11 cellular contexts compared by ENCODE assay signal in genomic region chr7:68321776-68322496, GRCh38.
DNase-seq lines count a peak whose midpoint lies in the region; FAIRE-seq and TF ChIP-seq lines count a peak whose summit lies in the region.
"Had no signal": no experiment of that assay in that cellular context is flagged by ENCODE, and none has a peak within 500 bp of the region (broad histone marks: within the 10 kb centered on the region; RNA-seq: fewer than 3 reads in every experiment).

No MANE protein-coding gene starts in this region.

- H2AFZ ChIP-seq in KMS-11 (ENCODE audit: low read depth), result peak overlapping the region; percentile 58; the same call in 1 of the 2 replicates

- H3K27me3 ChIP-seq in KMS-11 (ENCODE audit: insufficient read depth, low read depth) (no peaks in the 10 kb centered on the region), left ventricle myocardium inferior (ENCODE audit: low read depth) (no peaks in the 10 kb centered on the region), stomach smooth muscle (ENCODE audit: control insufficient read depth in 1 of 2, insufficient read depth in 2 of 2, low read length in 2 of 2) (no peaks in the 10 kb centered on the region), H7 (ENCODE audit: control insufficient read depth, insufficient read depth, low read length) (no peaks in the 10 kb centered on the region), uterus (no peaks in the 10 kb centered on the region)

- H3K4me2 ChIP-seq in KMS-11, result peak overlapping the region; percentile 59

- TF ChIP-seq POLR2A in H54 (IDR thresholded peaks at IDR 0.05; ENCODE audit: low read depth, low read length) (no peak), uterus (IDR thresholded peaks at IDR 0.05) (no peak)

- no peaks in the 10 kb centered on the region for H4K20me1 ChIP-seq in KMS-11 (ENCODE audit: insufficient read depth)

- H3K4me1 ChIP-seq in KMS-11 (ENCODE audit: low read depth, poor library complexity, severe bottlenecking) (peaks cover 42% of the 10 kb centered on the region), left ventricle myocardium inferior (peaks cover 40% of the 10 kb centered on the region), stomach smooth muscle (ENCODE audit: control insufficient read depth, insufficient read depth, low read length) (peaks cover 29% of the 10 kb centered on the region), uterus (no peaks in the 10 kb centered on the region)

- FAIRE-seq in H54 (lab: Jason Lieb, UNC), result no peak

- no peaks in the 10 kb centered on the region for H3K79me2 ChIP-seq in KMS-11 (ENCODE audit: insufficient read depth, low read depth)

- no peak overlapping the region for H3K4me3 ChIP-seq in KMS-11 (IDR thresholded peaks at IDR 0.05; ENCODE audit: insufficient read depth, low read depth, low read length)
- no peak overlapping the region for H3K4me3 ChIP-seq in left ventricle myocardium inferior
- H3K4me3 ChIP-seq in stomach smooth muscle (ENCODE audit: low read length in 2 of 2), result peak overlapping the region; percentile 8 to 15
- no peak overlapping the region for H3K4me3 ChIP-seq in H7 (ENCODE audit: insufficient read depth, low read depth, low read length)
- H3K4me3 ChIP-seq in uterus, result no peak overlapping the region

- intact Hi-C loops in left ventricle myocardium inferior (cut with micrococcal nuclease) (no loop called here), uterus (cut with DNase I; ENCODE audit: low total_unique reads) (no loop called here)

- no peaks in the 10 kb centered on the region for H3K36me3 ChIP-seq in KMS-11 (ENCODE audit: insufficient read depth)
- no peaks in the 10 kb centered on the region for H3K36me3 ChIP-seq in left ventricle myocardium inferior
- no peaks in the 10 kb centered on the region for H3K36me3 ChIP-seq in stomach smooth muscle (ENCODE audit: control insufficient read depth in 2 of 2, insufficient read depth in 2 of 2, low read length in 2 of 2)
- no peaks in the 10 kb centered on the region for H3K36me3 ChIP-seq in H7 (replicated peaks; ENCODE audit: control insufficient read depth, insufficient read depth, low read length)
- H3K36me3 ChIP-seq in uterus, result no peaks in the 10 kb centered on the region

- DNase-seq in left ventricle myocardium inferior (no peak), H54 (ENCODE audit: insufficient read length, low spot score) (no peak), H7 (no peak), uterus (no peak)
- DNase-seq: activated CD4-positive, CD25-positive, alpha-beta regulatory T cell treated with anti-CD3 and anti-CD28 coated beads, Interleukin-2, amount 50 U/mL, for 72 hours; activated CD8-positive, alpha-beta memory T cell treated with anti-CD3 and anti-CD28 coated beads, Interleukin-2, amount 50 U/mL, for 48 hours; activated naive CD4-positive, alpha-beta T cell; naive thymus-derived CD4-positive, alpha-beta T cell had no signal

- no peaks in the 10 kb centered on the region for H3K9me3 ChIP-seq in left ventricle myocardium inferior (replicated peaks)
- H3K9me3 ChIP-seq in stomach smooth muscle (ENCODE audit: control insufficient read depth in 2 of 2, low read length in 2 of 2), result no peaks in the 10 kb centered on the region
- H3K9me3 ChIP-seq in uterus, result no peaks in the 10 kb centered on the region

- H3K9ac ChIP-seq in KMS-11, result peak overlapping the region; percentile 4; the same call in 1 of the 2 replicates
- no peak overlapping the region for H3K9ac ChIP-seq in stomach smooth muscle (ENCODE audit: low read length in 2 of 2)

- H3K27ac ChIP-seq in KMS-11 (peak overlapping the region; percentile 59), VCaP (peak overlapping the region; percentile 44), left ventricle myocardium inferior (replicated peaks) (peak overlapping the region; percentile 89), stomach smooth muscle (ENCODE audit: low read length) (peak overlapping the region; percentile 49), uterus (peak overlapping the region in 1 of 2 donors; percentile 7)

- TF ChIP-seq CTCF in KMS-11 (conservative IDR thresholded peaks at IDR 0.05; ENCODE audit: low read depth, low read length) (no peak), VCaP (conservative IDR thresholded peaks at IDR 0.05) (no peak), left ventricle myocardium inferior (IDR thresholded peaks at IDR 0.05; ENCODE audit: borderline replicate concordance) (no peak), uterus (IDR thresholded peaks at IDR 0.05) (no peak)

Comparison
In these comparisons a context has a peak if more than half of its experiments do, and no peak if none do; other contexts are left out.
1. H3K4me3 ChIP-seq: peak in stomach smooth muscle (2 of 2); none in KMS-11 (single experiment), left ventricle myocardium inferior (single experiment), H7 (single experiment) and uterus (0 of 2).